In the genomic region with DNA sequence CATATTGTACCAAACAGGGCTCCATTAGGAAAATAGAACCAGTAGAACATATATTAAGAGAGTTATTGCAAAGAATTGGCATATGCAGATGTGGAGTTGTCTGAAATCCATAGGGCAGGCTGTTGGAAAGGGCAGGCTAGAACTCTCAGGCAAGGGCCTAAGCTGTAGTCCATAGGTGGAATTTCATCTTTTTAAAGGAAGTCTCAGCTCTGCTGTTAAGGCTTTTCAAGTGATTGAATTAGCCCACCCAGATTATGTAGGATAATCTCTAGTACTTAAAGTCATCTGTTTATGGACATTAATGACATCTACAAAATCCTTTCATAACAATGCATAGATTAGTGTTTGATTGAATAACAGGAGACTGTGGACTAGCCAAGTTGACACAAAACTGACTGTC, we compare ENCODE assay signal across 24 cellular contexts.
"Had no signal": no experiment of that assay in that cellular context is flagged by ENCODE, and none has a peak within 500 bp of the region (broad histone marks: within the 10 kb centered on the region; RNA-seq: fewer than 3 reads in every experiment).

No MANE protein-coding gene starts in this region.

- H3K27me3 ChIP-seq: MG63, SJCRH30 had no signal

- H3K27me3 Mint-ChIP-seq: T-helper 17 cell had no signal

- H3K27ac Mint-ChIP-seq: T-helper 17 cell had no signal

- H3K4me3 Mint-ChIP-seq: T-helper 17 cell had no signal

- ATAC-seq: HepG2, Panc1, Right ventricle myocardium inferior, SK-N-SH treated with all-trans-retinoic acid at 6 μM for 48 hours, T-helper 17 cell had no signal

- DNase-seq: IMR-90; Karpas-422; KG1; MG63; NCI-H1092; NCI-H1105 treated with DMSO at 0.1 percent for 48 hours; NCI-H1417 treated with DMSO at 0.1 percent for 48 hours; NCI-H146; NCI-H1694 treated with DMSO at 0.1 percent for 48 hours; NCI-H1930; NCI-H2081; NCI-H2107; NCI-H2227 treated with DMSO at 0.1 percent for 48 hours; NCI-H526; NK-92 treated with Interleukin-12 subunit alpha and Interleukin-12 subunit beta, amount 100 ng/mL, for 24 hours; PC-3; SHP77 treated with DMSO at 0.1 percent for 48 hours; SJCRH30; T-helper 1 cell; T-helper 17 cell had no signal

- H3K9me3 ChIP-seq: MG63, SJCRH30 had no signal

- H3K27ac ChIP-seq: SJCRH30 had no signal

- FAIRE-seq: HepG2 had no signal

- H3K36me3 ChIP-seq: MG63, SJCRH30 had no signal

- H3K4me3 ChIP-seq: MG63, SJCRH30 had no signal
